ENCODE assay signal across 6 cellular contexts in the genomic region with DNA sequence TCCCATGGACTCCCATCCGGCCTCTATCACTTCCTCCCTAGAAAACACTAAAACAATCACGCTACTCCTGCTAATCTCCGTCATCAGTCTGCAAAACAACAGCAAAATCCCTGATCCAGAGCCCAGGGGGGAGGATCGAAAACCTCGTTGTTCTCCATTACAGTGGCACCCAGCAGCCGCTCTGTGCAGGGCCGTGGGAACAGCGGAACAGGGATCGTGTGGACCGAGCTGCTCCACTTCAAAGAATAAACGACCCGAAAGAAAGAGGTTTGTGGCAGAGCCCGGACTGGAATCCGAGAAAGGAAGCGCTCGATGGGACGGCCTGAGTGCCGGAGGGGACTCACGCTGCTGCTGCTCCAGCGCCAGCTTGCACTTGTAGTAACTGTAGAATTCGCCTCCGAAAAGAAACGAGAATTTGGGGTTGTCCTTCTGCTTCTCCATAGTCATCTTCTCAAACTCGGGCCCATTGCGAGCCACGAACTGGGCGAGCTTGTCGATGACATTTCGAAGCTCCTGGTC. TPM values are rescaled to one million over a fixed set of nuclear protein-coding genes. Genes with fewer than 3 reads are reported as not detected.
DNase-seq lines count a peak whose midpoint lies in the region; ATAC-seq, FAIRE-seq and TF ChIP-seq lines count a peak whose summit lies in the region.

No MANE protein-coding gene starts in this region.

- TF ChIP-seq EP300 in K562 (IDR thresholded peaks at IDR 0.05; ENCODE audit: low read length) = no peak

- no peaks in the 10 kb centered on the region for H3K9me3 Mint-ChIP-seq in nephron

- TF ChIP-seq POLR2A in K562 (conservative IDR thresholded peaks at IDR 0.05) = no peak

- FAIRE-seq in K562 (lab: Jason Lieb, UNC) (no peak), frontal cortex (lab: Jason Lieb, UNC) (no peak)

- peak overlapping the region; percentile 86 for H3K4me2 ChIP-seq in K562 (ENCODE audit: insufficient read depth, low read length)

- H4K20me1 ChIP-seq in K562 (replicated peaks; ENCODE audit: control insufficient read depth, insufficient read depth, low read length) = peaks cover 25% of the 10 kb centered on the region

- H3K4me3 Mint-ChIP-seq in nephron = peak overlapping the region; percentile 90 to 95 (median 90)

- peaks cover 77% of the 10 kb centered on the region for H3K79me2 ChIP-seq in K562 (ENCODE audit: control insufficient read depth, insufficient read depth, low read length)

- H3K9ac ChIP-seq in K562 (ENCODE audit: insufficient read depth in 1 of 2, low read depth in 2 of 2, low read length in 2 of 2) = peak overlapping the region; percentile 90 to 97

- H3K27ac Mint-ChIP-seq in nephron = peak overlapping the region; percentile 35 to 90 (median 80)

- no peak for TF ChIP-seq RAD21 in K562 (CRISPR knock-in tag; conservative IDR thresholded peaks at IDR 0.05 in 1 of 2, IDR thresholded peaks at IDR 0.05 in 1 of 2)

- H2AFZ ChIP-seq in K562 (ENCODE audit: low read depth, low read length) = 0 out of 2 replicates have a peak overlapping the region, but pooled peaks have one; percentile 63

- no peaks in the 10 kb centered on the region; the same call in 1 of the 2 replicates for H3K9me3 ChIP-seq in K562 (replicated peaks; ENCODE audit: control insufficient read depth, insufficient read depth, low read depth, low read length)

- H3K9me1 ChIP-seq in K562 (ENCODE audit: control insufficient read depth, insufficient read depth, low read length) = peaks cover 6% of the 10 kb centered on the region

- H3K4me3 ChIP-seq in K562 = peak overlapping the region; percentile 91

- intact Hi-C loops in K562 (cut with micrococcal nuclease) = loop anchor here (10.0 kb wide), 1 partner anchor 83 kb away; the partner anchor contains the start of gene MED26

- DNase-seq in AG20443 (ENCODE audit: low spot score) = peak; percentile 33
- DNase-seq in K562 (ENCODE audit: extremely low read depth in 1 of 4, low spot score in 3 of 4) = peak in 3 of 4 experiments; percentile 14 to 17 (median 14)
- no peak for DNase-seq in hepatic stellate cell (ENCODE audit: low spot score)
- no peak for DNase-seq in frontal cortex (ENCODE audit: low spot score in 2 of 2)

- in situ Hi-C loops in K562 (cut with MboI) = no loop called here

- no TSS peak for BruUV-seq in K562 (replicated peaks; lab: Mats Ljungman, UMichigan)

- CTCF ChIA-PET in K562 (lab: Yijun Ruan, JAX; ENCODE audit: low intra/inter-chr PET ratio) = no interaction called here

- ATAC-seq in HG03095 (IDR thresholded peaks at IDR 0.05; ENCODE audit: unreplicated experiment) = peak; percentile 3
- no peak for ATAC-seq in K562

- H3K36me3 Mint-ChIP-seq in nephron (ENCODE audit: low read depth) = peaks cover 34% of the 10 kb centered on the region

- H3K4me1 ChIP-seq in K562 (replicated peaks in 1 of 2; ENCODE audit: control insufficient read depth in 2 of 2, insufficient read depth in 2 of 2, low read length in 2 of 2) = peaks cover 5 to 10% of the 10 kb centered on the region in 2 experiments; a peak in 4 of 5 replicates

- TF ChIP-seq CTCF in K562 (IDR thresholded peaks at IDR 0.05 in 2 of 3, conservative IDR thresholded peaks at IDR 0.05 in 1 of 3; ENCODE audit: insufficient read depth in 2 of 3, low read depth in 1 of 3, low read length in 3 of 3) (no peak), nephron (IDR thresholded peaks at IDR 0.05; ENCODE audit: unreplicated experiment in 3 of 3) (no peak)

- peaks cover 48% of the 10 kb centered on the region for H3K36me3 ChIP-seq in K562 (ENCODE audit: control insufficient read depth, insufficient read depth, low read length)

- WGBS in K562 (ENCODE audit: insufficient coverage, low coverage, missing lambda C conversion rate) = 0% methylated on average over 27 of the region's 29 CpGs

- H3K4me1 Mint-ChIP-seq in nephron = peaks cover 17% of the 10 kb centered on the region

- no peaks in the 10 kb centered on the region; a peak in 1 of 5 replicates for H3K27me3 ChIP-seq in K562 (ENCODE audit: control insufficient read depth in 2 of 2, insufficient read depth in 2 of 2, low read length in 2 of 2)

- POLR2A ChIA-PET in K562 (lab: Yijun Ruan, JAX) = interaction anchor here (0.7 to 1.2 kb wide), 3 partner anchors 14 to 87 kb away, joined by 3 to 4 read pairs (median 3); partner anchors contain the start of gene MED26

- H3K27me3 Mint-ChIP-seq in nephron (ENCODE audit: low read depth) = no peaks in the 10 kb centered on the region

- peak overlapping the region; percentile 79 for H3K27ac ChIP-seq in K562 (ENCODE audit: extremely low read depth, low read depth, low read length)

RNA-seq across cellular contexts. Expression of gene CHERP, which starts 0.7 kb away (rescaled TPM):
- 69.6 and 152 TPM in 2 replicates for total RNA-seq in K562 (2011; cell fraction: chromatin; rRNA removed; ENCODE audit: low replicate concordance)
- 74.1 and 82.9 TPM in 2 replicates for total RNA-seq in K562 (2011; cell fraction: nucleolus; rRNA removed)
- 82.4 and 95.0 TPM in 2 replicates for total RNA-seq in K562 (2011; cell fraction: nucleoplasm; rRNA removed)
- 7.8 and 9.6 TPM in 2 replicates for total RNA-seq in K562 (2014; rRNA removed)
- 4.5 and 6.9 TPM in 2 replicates for total RNA-seq in K562 (2014; rRNA removed; fragmentation: Illumina TruSeq; extraction: Trizol)
- 10.1 and 10.8 TPM in 2 replicates for total RNA-seq in K562 (2015; rRNA removed; fragmentation: Illumina TruSeq; extraction: Trizol)
- 76.7 and 85.1 TPM in 2 replicates for total RNA-seq in K562 (2021)
- polyA plus RNA-seq in K562 (2011; rRNA removed) = 4.9 and 9.0 TPM in 2 replicates
- polyA plus RNA-seq in K562 (2011; cell fraction: cytosol; rRNA removed) = 5.3 and 7.6 TPM in 2 replicates
- 47.7 and 60.8 TPM in 2 replicates for polyA plus RNA-seq in K562 (2011; cell fraction: nucleus; rRNA removed)
- 37.7 and 48.9 TPM in 2 replicates for polyA plus RNA-seq in K562 (2012)
- polyA plus RNA-seq in K562 (2014; fragmentation: Illumina TruSeq; extraction: Trizol) = 26.3 and 41.8 TPM in 2 replicates
- under 1 TPM; 0.60 to 0.75 TPM for polyA plus RNA-seq in K562 (2014; fragmentation: Nextera tagmentation; extraction: Ambion mirVana)
- polyA plus RNA-seq in K562 (2014; rRNA removed) = 34.3 and 36.7 TPM in 2 replicates
- 4.3 and 4.9 TPM in 2 replicates for polyA minus RNA-seq in K562 (2011; rRNA and poly(A)+ RNA removed)
- polyA minus RNA-seq in K562 (2011; cell fraction: cytosol; rRNA and poly(A)+ RNA removed) = 24.6 and 35.2 TPM in 2 replicates
- 23.3 and 23.4 TPM in 2 replicates for polyA minus RNA-seq in K562 (2011; cell fraction: nucleus; rRNA and poly(A)+ RNA removed)
- total RNA-seq in frontal cortex = 5.3 TPM

RNA-seq across cellular contexts. Expression of gene SLC35E1, which starts 30.6 kb away (rescaled TPM):
- 132 and 248 TPM in 2 replicates for total RNA-seq in K562 (2011; cell fraction: chromatin; rRNA removed; ENCODE audit: low replicate concordance)
- total RNA-seq in K562 (2011; cell fraction: nucleolus; rRNA removed) = 136 and 163 TPM in 2 replicates
- 156 and 184 TPM in 2 replicates for total RNA-seq in K562 (2011; cell fraction: nucleoplasm; rRNA removed)
- total RNA-seq in K562 (2014; rRNA removed) = 18.5 and 24.4 TPM in 2 replicates
- 27.8 and 28.4 TPM in 2 replicates for total RNA-seq in K562 (2014; rRNA removed; fragmentation: Illumina TruSeq; extraction: Trizol)
- 25.7 and 27.3 TPM in 2 replicates for total RNA-seq in K562 (2015; rRNA removed; fragmentation: Illumina TruSeq; extraction: Trizol)
- total RNA-seq in K562 (2021) = 40.1 and 44.5 TPM in 2 replicates
- 28.0 and 40.1 TPM in 2 replicates for polyA plus RNA-seq in K562 (2011; rRNA removed)
- 41.7 and 60.4 TPM in 2 replicates for polyA plus RNA-seq in K562 (2011; cell fraction: cytosol; rRNA removed)
- 28.4 and 51.0 TPM in 2 replicates for polyA plus RNA-seq in K562 (2011; cell fraction: nucleus; rRNA removed)
- polyA plus RNA-seq in K562 (2012) = 23.2 and 28.7 TPM in 2 replicates
- 31.3 and 34.3 TPM in 2 replicates for polyA plus RNA-seq in K562 (2014; fragmentation: Illumina TruSeq; extraction: Trizol)
- 10 to 100 TPM; 15.0 to 16.1 TPM for polyA plus RNA-seq in K562 (2014; fragmentation: Nextera tagmentation; extraction: Ambion mirVana)
- 19.3 and 29.4 TPM in 2 replicates for polyA plus RNA-seq in K562 (2014; rRNA removed)
- polyA minus RNA-seq in K562 (2011; rRNA and poly(A)+ RNA removed) = 54.7 and 61.3 TPM in 2 replicates
- 47.2 and 51.0 TPM in 2 replicates for polyA minus RNA-seq in K562 (2011; cell fraction: cytosol; rRNA and poly(A)+ RNA removed)
- 20.2 and 28.9 TPM in 2 replicates for polyA minus RNA-seq in K562 (2011; cell fraction: nucleus; rRNA and poly(A)+ RNA removed)
- total RNA-seq in frontal cortex = 22.8 TPM

RNA-seq across cellular contexts. Expression of gene C19orf44, which starts 45.4 kb away (rescaled TPM):
- 21.2 and 28.6 TPM in 2 replicates for total RNA-seq in K562 (2011; cell fraction: chromatin; rRNA removed; ENCODE audit: low replicate concordance)
- 10.8 and 13.3 TPM in 2 replicates for total RNA-seq in K562 (2011; cell fraction: nucleolus; rRNA removed)
- total RNA-seq in K562 (2011; cell fraction: nucleoplasm; rRNA removed) = 10.6 and 15.0 TPM in 2 replicates
- total RNA-seq in K562 (2014; rRNA removed) (2.2 and 4.1 TPM in 2 replicates), K562 (2014; rRNA removed; fragmentation: Illumina TruSeq; extraction: Trizol) (3.5 and 4.2 TPM in 2 replicates), K562 (2015; rRNA removed; fragmentation: Illumina TruSeq; extraction: Trizol) (3.5 and 3.8 TPM in 2 replicates), K562 (2021) (4.7 and 6.6 TPM in 2 replicates), frontal cortex (3.3 TPM)
- polyA plus RNA-seq in K562 (2011; rRNA removed) (2.8 TPM in 2 replicates), K562 (2014; fragmentation: Illumina TruSeq; extraction: Trizol) (4.7 and 7.7 TPM in 2 replicates), K562 (2014; fragmentation: Nextera tagmentation; extraction: Ambion mirVana) (under 1 TPM; 0.41 to 0.51 TPM), K562 (2014; rRNA removed) (4.3 and 5.2 TPM in 2 replicates)
- 1.9 and 3.4 TPM in 2 replicates for polyA plus RNA-seq in K562 (2011; cell fraction: cytosol; rRNA removed)
- 5.4 and 11.4 TPM in 2 replicates for polyA plus RNA-seq in K562 (2011; cell fraction: nucleus; rRNA removed)
- polyA plus RNA-seq in K562 (2012) = 3.7 and 4.9 TPM in 2 replicates
- polyA minus RNA-seq in K562 (2011; rRNA and poly(A)+ RNA removed) = 1.9 and 2.1 TPM in 2 replicates
- 2.7 and 4.2 TPM in 2 replicates for polyA minus RNA-seq in K562 (2011; cell fraction: cytosol; rRNA and poly(A)+ RNA removed)
- polyA minus RNA-seq in K562 (2011; cell fraction: nucleus; rRNA and poly(A)+ RNA removed) = 4.4 and 5.7 TPM in 2 replicates

RNA-seq across cellular contexts. Expression of gene CALR3, which starts 45.6 kb away (rescaled TPM):
- not detected in 2 replicates for total RNA-seq in K562 (2011; cell fraction: chromatin; rRNA removed; ENCODE audit: low replicate concordance)
- not detected in 2 replicates for total RNA-seq in K562 (2011; cell fraction: nucleolus; rRNA removed)
- not detected in 2 replicates for total RNA-seq in K562 (2011; cell fraction: nucleoplasm; rRNA removed)
- total RNA-seq in K562 (2014; rRNA removed) (0.41 TPM in 1 of 2 replicates, not detected in the other), K562 (2014; rRNA removed; fragmentation: Illumina TruSeq; extraction: Trizol) (0.18 and 0.19 TPM in 2 replicates), K562 (2015; rRNA removed; fragmentation: Illumina TruSeq; extraction: Trizol) (not detected in 2 replicates), K562 (2021) (not detected in 2 replicates), frontal cortex (not detected)
- polyA plus RNA-seq in K562 (2011; rRNA removed) (0.15 TPM in 1 of 2 replicates, not detected in the other), K562 (2014; fragmentation: Illumina TruSeq; extraction: Trizol) (not detected in 2 replicates), K562 (2014; fragmentation: Nextera tagmentation; extraction: Ambion mirVana) (under 1 TPM; 0.22 to 0.24 TPM), K562 (2014; rRNA removed) (not detected in 2 replicates)
- not detected in 2 replicates for polyA plus RNA-seq in K562 (2011; cell fraction: cytosol; rRNA removed)
- not detected in 2 replicates for polyA plus RNA-seq in K562 (2011; cell fraction: nucleus; rRNA removed)
- 0.07 TPM in 1 of 2 replicates, not detected in the other for polyA plus RNA-seq in K562 (2012)
- polyA minus RNA-seq in K562 (2011; rRNA and poly(A)+ RNA removed) = 0.24 TPM in 1 of 2 replicates, not detected in the other
- polyA minus RNA-seq in K562 (2011; cell fraction: cytosol; rRNA and poly(A)+ RNA removed) = not detected in 2 replicates
- polyA minus RNA-seq in K562 (2011; cell fraction: nucleus; rRNA and poly(A)+ RNA removed) = not detected in 2 replicates

Comparison
In these comparisons a context has a peak if more than half of its experiments do, and no peak if none do; other contexts are left out.
1. DNase-seq: peak in AG20443 (single experiment) and K562 (3 of 4); none in hepatic stellate cell (single experiment) and frontal cortex (0 of 2).